ENCODE assay signal across 21 cellular contexts in the genomic region with DNA sequence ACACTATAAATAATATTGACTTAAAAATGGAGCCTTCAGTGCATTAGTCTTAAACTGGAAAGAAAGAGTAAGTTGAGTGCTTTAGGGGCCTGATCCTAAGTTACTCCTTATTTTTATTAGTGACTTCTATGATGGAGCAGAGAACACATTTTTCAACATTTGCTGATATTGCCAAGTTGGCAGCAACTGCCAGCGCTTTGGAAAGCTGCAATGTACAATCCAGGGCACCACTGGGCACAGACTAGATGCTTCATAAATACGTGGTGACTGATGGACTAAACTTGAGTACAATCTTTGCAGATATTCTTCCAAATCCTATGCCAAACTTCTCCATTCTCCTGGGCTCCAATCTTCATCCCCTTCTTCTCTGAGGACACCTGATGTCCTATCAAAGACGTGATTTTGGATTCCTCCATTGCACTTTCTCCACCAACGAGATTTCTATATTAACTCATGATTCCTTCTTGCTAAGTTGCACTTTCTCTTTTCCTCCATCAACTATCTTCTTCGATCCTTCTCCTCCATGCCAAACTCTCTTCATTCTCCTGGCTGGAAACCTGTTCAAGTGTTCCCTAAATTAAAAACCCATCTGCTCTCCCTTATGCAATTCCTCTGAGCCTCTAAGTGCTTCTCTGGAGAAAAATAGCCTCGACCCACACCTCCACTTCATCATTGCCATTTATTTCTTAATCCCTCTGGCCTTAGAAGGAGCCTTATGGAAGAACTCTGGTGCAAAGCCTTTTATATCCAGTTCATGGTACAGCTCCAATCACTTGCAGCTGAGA. TPM values are rescaled to one million over a fixed set of nuclear protein-coding genes. Genes with fewer than 3 reads are reported as not detected.
DNase-seq lines count a peak whose midpoint lies in the region; ATAC-seq and TF ChIP-seq lines count a peak whose summit lies in the region.
"Had no signal": no experiment of that assay in that cellular context is flagged by ENCODE, and none has a peak within 500 bp of the region (broad histone marks: within the 10 kb centered on the region; RNA-seq: fewer than 3 reads in every experiment).

No MANE protein-coding gene starts in this region.

- H3K4me1 ChIP-seq in ascending aorta (no peaks in the 10 kb centered on the region), right atrium auricular region (no peaks in the 10 kb centered on the region)
- H3K4me1 ChIP-seq: BE2C had no signal

- DNase-seq in NCI-H2171 treated with DMSO at 0.1 percent for 48 hours (lab: John Stamatoyannopoulos, UW) (peak; percentile 10), NCI-H2171 (lab: John Stamatoyannopoulos, UW) (no peak), NCI-H524 (lab: John Stamatoyannopoulos, UW) (peak; percentile 37 to 82), cerebellum (ENCODE audit: low spot score) (peak; percentile 25), ascending aorta (ENCODE audit: low spot score in 2 of 2) (no peak), right atrium auricular region (ENCODE audit: low spot score) (no peak)
- DNase-seq: ACHN; AML-193; BE2C; CD4-positive, alpha-beta T cell; CD8-positive, alpha-beta memory T cell; DMS 273 treated with DMSO at 0.1 percent for 48 hours; DMS79; EL; GF-D8; H9 had no signal

- no peak for ATAC-seq in HG03520 (IDR thresholded peaks at IDR 0.05; ENCODE audit: unreplicated experiment)
- ATAC-seq: GM23338, HCT116 had no signal

- H3K4me3 ChIP-seq in ascending aorta (no peak overlapping the region), right atrium auricular region (no peak overlapping the region)
- H3K4me3 ChIP-seq: BLaER1 treated with 17β-estradiol and CSF1 and Interleukin-3, amounts not matched to agents 10 nM and 100 nM; GM23338 had no signal

- TF ChIP-seq CTCF in ascending aorta (IDR thresholded peaks at IDR 0.05) = no peak
- no peak for TF ChIP-seq CTCF in right atrium auricular region (IDR thresholded peaks at IDR 0.05)

- H3K9me3 ChIP-seq in ascending aorta = no peaks in the 10 kb centered on the region
- H3K9me3 ChIP-seq in right atrium auricular region = no peaks in the 10 kb centered on the region
- H3K9me3 ChIP-seq: BE2C; BLaER1 treated with 17β-estradiol and CSF1 and Interleukin-3, amounts not matched to agents 10 nM and 100 nM had no signal

- H3K36me3 ChIP-seq in ascending aorta (no peaks in the 10 kb centered on the region), right atrium auricular region (no peaks in the 10 kb centered on the region)
- H3K36me3 ChIP-seq: BE2C; BLaER1 treated with 17β-estradiol and CSF1 and Interleukin-3, amounts not matched to agents 10 nM and 100 nM had no signal

- no peaks in the 10 kb centered on the region for H3K27me3 ChIP-seq in ascending aorta
- H3K27me3 ChIP-seq in right atrium auricular region = no peaks in the 10 kb centered on the region
- H3K27me3 ChIP-seq: BLaER1 treated with 17β-estradiol and CSF1 and Interleukin-3, amounts not matched to agents 10 nM and 100 nM had no signal

- H3K27ac ChIP-seq in ascending aorta = peak overlapping the region in 1 of 2 donors; percentile 51
- H3K27ac ChIP-seq in right atrium auricular region = no peak overlapping the region
- H3K27ac ChIP-seq: 22Rv1; BLaER1 treated with 17β-estradiol and CSF1 and Interleukin-3, amounts not matched to agents 10 nM and 100 nM had no signal

- intact Hi-C loops in ascending aorta (cut with DNase I) = no loop called here

RNA-seq across cellular contexts. Expression of a gene that starts 28.5 kb away (rescaled TPM):
- total RNA-seq in cerebellum = 27.8 TPM
- not detected for total RNA-seq in ascending aorta
- total RNA-seq in right atrium auricular region = under 1 TPM in 1 of 2 donors, not detected in 1; 0.12 TPM
- total RNA-seq: CD4-positive, alpha-beta T cell; CD8-positive, alpha-beta memory T cell had no signal

Comparison
In these comparisons a context has a peak if more than half of its experiments do, and no peak if none do; other contexts are left out.
1. DNase-seq: peak in NCI-H2171 treated with DMSO at 0.1 percent for 48 hours (single experiment), NCI-H524 (2 of 2) and cerebellum (single experiment); none in NCI-H2171 (single experiment), ascending aorta (0 of 2) and right atrium auricular region (single experiment).
2. RNA of a gene that starts 28.5 kb away (total RNA-seq): 27.8 TPM in cerebellum (single experiment); 0.12 TPM in right atrium auricular region and not detected in ascending aorta (single experiment); every median in the first group is over 10 times any median in the second.